ENCODE assay signal across 11 cellular contexts in genomic region chr7:102891693-102892261, GRCh38. TPM values are rescaled to one million over a fixed set of nuclear protein-coding genes. Genes with fewer than 3 reads are reported as not detected.
DNase-seq lines count a peak whose midpoint lies in the region; ATAC-seq and TF ChIP-seq lines count a peak whose summit lies in the region.
"Had no signal": no experiment of that assay in that cellular context is flagged by ENCODE, and none has a peak within 500 bp of the region (broad histone marks: within the 10 kb centered on the region; RNA-seq: fewer than 3 reads in every experiment).

No MANE protein-coding gene starts in this region.

- no peak overlapping the region for H3K18ac ChIP-seq in neuronal stem cell (ENCODE audit: low read length)

- H2BK5ac ChIP-seq in neuronal stem cell (ENCODE audit: low read length) = no peak overlapping the region

- H2AK5ac ChIP-seq in neuronal stem cell (ENCODE audit: low read depth, low read length) = no peak overlapping the region

- H2AFZ ChIP-seq in ACC112 (ENCODE audit: low read length, unreplicated experiment) (no peak overlapping the region), neuronal stem cell (ENCODE audit: low read length) (no peak overlapping the region)

- H2BK15ac ChIP-seq in neuronal stem cell (ENCODE audit: low read length) = no peak overlapping the region

- H3K4me2 ChIP-seq in neuronal stem cell (ENCODE audit: insufficient read depth, low read length, poor library complexity, severe bottlenecking) = no peak overlapping the region

- peak; percentile 54 for DNase-seq in LNCaP clone FGC (ENCODE audit: low read depth)
- peak in 3 of 4 donors; percentile 38 to 75 (median 41) for DNase-seq in body of pancreas
- no peak for DNase-seq in left lung
- no peak for DNase-seq in NCI-H524 (lab: John Stamatoyannopoulos, UW)
- no peak for DNase-seq in neuronal stem cell (ENCODE audit: low spot score)
- DNase-seq in NCI-H510A (lab: John Stamatoyannopoulos, UW) = no peak
- DNase-seq: CD8-positive, alpha-beta T cell; lower lobe of right lung; T-helper 17 cell had no signal

- H3K9me3 ChIP-seq in body of pancreas (no peaks in the 10 kb centered on the region), left lung (no peaks in the 10 kb centered on the region), neuronal stem cell (replicated peaks in 1 of 2; ENCODE audit: control insufficient read depth in 2 of 2, insufficient read depth in 1 of 2, low read depth in 1 of 2, low read length in 2 of 2) (no peaks in the 10 kb centered on the region)
- H3K9me3 ChIP-seq: lower lobe of right lung had no signal

- no peak overlapping the region for H3K4ac ChIP-seq in neuronal stem cell (ENCODE audit: low read length)

- no peak for TF ChIP-seq POLR2A in body of pancreas (IDR thresholded peaks at IDR 0.05)

- H3K27me3 ChIP-seq in ACC112 (ENCODE audit: insufficient read depth, low read length) = no peaks in the 10 kb centered on the region
- no peaks in the 10 kb centered on the region for H3K27me3 ChIP-seq in body of pancreas
- H3K27me3 ChIP-seq in left lung = no peaks in the 10 kb centered on the region
- H3K27me3 ChIP-seq in neuronal stem cell (ENCODE audit: control insufficient read depth in 3 of 3, insufficient read depth in 3 of 3, low read depth in 1 of 3, low read length in 3 of 3) = no peaks in the 10 kb centered on the region

- no peak overlapping the region for H3K23ac ChIP-seq in neuronal stem cell (ENCODE audit: low read depth, low read length, poor library complexity)

- no peaks in the 10 kb centered on the region for H3K79me2 ChIP-seq in ACC112 (ENCODE audit: control insufficient read depth, insufficient read depth, low read length, unreplicated experiment)

- TF ChIP-seq CTCF in LNCaP clone FGC (IDR thresholded peaks at IDR 0.05; ENCODE audit: control insufficient read depth, extremely low read depth, insufficient read depth) (no peak), body of pancreas (IDR thresholded peaks at IDR 0.05) (no peak), left lung (IDR thresholded peaks at IDR 0.05) (no peak)

- H3K79me1 ChIP-seq in neuronal stem cell (ENCODE audit: low read depth, low read length) = no peaks in the 10 kb centered on the region

- no peaks in the 10 kb centered on the region for H3K36me3 ChIP-seq in ACC112 (ENCODE audit: insufficient read depth, low read length)
- H3K36me3 ChIP-seq in body of pancreas (replicated peaks in 1 of 2; ENCODE audit: insufficient read depth in 1 of 2, low read depth in 2 of 2) = no peaks in the 10 kb centered on the region
- no peaks in the 10 kb centered on the region for H3K36me3 ChIP-seq in left lung
- H3K36me3 ChIP-seq in neuronal stem cell (replicated peaks in 1 of 2; ENCODE audit: control insufficient read depth in 2 of 2, insufficient read depth in 2 of 2, low read length in 2 of 2) = no peaks in the 10 kb centered on the region
- H3K36me3 ChIP-seq: lower lobe of right lung had no signal

- H3K14ac ChIP-seq in neuronal stem cell (ENCODE audit: low read length) = no peak overlapping the region

- H3K9ac ChIP-seq in neuronal stem cell (ENCODE audit: low read depth, low read length, poor library complexity) = no peak overlapping the region

- no peak overlapping the region for H2BK120ac ChIP-seq in neuronal stem cell (ENCODE audit: low read depth, low read length)

- H3K4me3 ChIP-seq in ACC112 (ENCODE audit: low read depth, low read length) = peak overlapping the region; percentile 47
- H3K4me3 ChIP-seq in LNCaP clone FGC (ENCODE audit: low read depth, low read length) = no peak overlapping the region
- H3K4me3 ChIP-seq in body of pancreas = no peak overlapping the region
- H3K4me3 ChIP-seq in left lung = no peak overlapping the region
- no peak overlapping the region for H3K4me3 ChIP-seq in neuronal stem cell (ENCODE audit: low read length in 2 of 2)
- H3K4me3 ChIP-seq: lower lobe of right lung had no signal

- 81 to 83% methylated on average over 1 of the region's 1 CpG for WGBS in body of pancreas, 2 donors
- no CpG with 5 or more reads among the region's 1 CpG for WGBS in neuronal stem cell (ENCODE audit: extremely low coverage in 2 of 2, insufficient read length in 2 of 2, insufficient replicate concordance in 1 of 2), 2 donors

- ATAC-seq in body of pancreas = no peak
- ATAC-seq in left lung = peak; percentile 58
- ATAC-seq in HG03460 (IDR thresholded peaks at IDR 0.05; ENCODE audit: unreplicated experiment) = no peak
- ATAC-seq: CD8-positive, alpha-beta T cell; T-helper 17 cell had no signal

- no peak overlapping the region for H4K8ac ChIP-seq in neuronal stem cell (ENCODE audit: low read depth, low read length)

- H3K4me1 ChIP-seq in ACC112 (ENCODE audit: control insufficient read depth, insufficient read depth, low read length, unreplicated experiment) = peaks cover 56% of the 10 kb centered on the region
- H3K4me1 ChIP-seq in body of pancreas = no peaks in the 10 kb centered on the region
- peaks cover 0 to 30% of the 10 kb centered on the region in 2 donors for H3K4me1 ChIP-seq in left lung
- H3K4me1 ChIP-seq in neuronal stem cell (ENCODE audit: control insufficient read depth in 2 of 2, insufficient read depth in 1 of 2, low read depth in 1 of 2, low read length in 2 of 2) = no peaks in the 10 kb centered on the region

- intact Hi-C loops in body of pancreas (cut with DNase I) = no loop called here
- intact Hi-C loops in left lung (cut with DNase I) = no loop called here

- H3K27ac ChIP-seq in ACC112 (ENCODE audit: low read depth, low read length) = peak overlapping the region; percentile 94
- no peak overlapping the region for H3K27ac ChIP-seq in body of pancreas
- H3K27ac ChIP-seq in left lung = peak overlapping the region in 1 of 2 donors; percentile 5
- no peak overlapping the region for H3K27ac ChIP-seq in neuronal stem cell (replicated peaks; ENCODE audit: low read length)
- H3K27ac ChIP-seq: lower lobe of right lung had no signal

- no peak overlapping the region for H4K91ac ChIP-seq in neuronal stem cell (ENCODE audit: low read depth, low read length, poor library complexity)

- H2BK12ac ChIP-seq in neuronal stem cell (ENCODE audit: low read length) = no peak overlapping the region

RNA-seq across cellular contexts. Expression of gene LRRC17, which starts 21.0 kb away (rescaled TPM):
- 1 to 10 TPM; 2.0 to 2.9 TPM for total RNA-seq in body of pancreas
- total RNA-seq in left lung = 10 to 100 TPM in 1 of 2 donors, 1 to 10 TPM in 1; 8.7 to 22.9 TPM
- 12.0 TPM for polyA plus RNA-seq in neuronal stem cell (2013, experiment 1 of 2)
- polyA plus RNA-seq in neuronal stem cell (2013, experiment 2 of 2) = 12.4 TPM
- total RNA-seq: CD8-positive, alpha-beta T cell had no signal

Comparison
In these comparisons a context has a peak if more than half of its experiments do, and no peak if none do; other contexts are left out.
1. DNase-seq: peak in LNCaP clone FGC (single experiment) and body of pancreas (3 of 4); none in left lung (0 of 2), NCI-H524 (0 of 2), neuronal stem cell (single experiment) and NCI-H510A (single experiment).